22 cellular contexts compared by ENCODE assay signal in genomic region chr10:7608001-7608400, GRCh38. TPM values are rescaled to one million over a fixed set of nuclear protein-coding genes. Genes with fewer than 3 reads are reported as not detected.
"Had no signal": no experiment of that assay in that cellular context is flagged by ENCODE, and none has a peak within 500 bp of the region (broad histone marks: within the 10 kb centered on the region; RNA-seq: fewer than 3 reads in every experiment).

No MANE protein-coding gene starts in this region.

- H3K27me3 ChIP-seq: esophagus squamous epithelium, sigmoid colon, suprapubic skin, transverse colon had no signal

- H3K27ac ChIP-seq: prostate gland, spleen had no signal

- H3K4me1 ChIP-seq: prostate gland, spleen had no signal

- H3K4me3 ChIP-seq: esophagus squamous epithelium, lung, mucosa of descending colon, prostate gland, sigmoid colon, spleen, suprapubic skin, transverse colon had no signal

- DNase-seq: central memory CD4-positive, alpha-beta T cell; effector CD8-positive, alpha-beta T cell; endodermal cell; esophagus squamous epithelium; head of caudate nucleus; left ventricle myocardium superior; mucosa of descending colon; naive thymus-derived CD4-positive, alpha-beta T cell; nucleus accumbens; right cardiac atrium; sigmoid colon; spleen; stimulated activated CD4-positive, alpha-beta T cell treated with anti-CD3 and anti-CD28 coated beads, Interleukin-4, amount 100 ng/mL, for 4 hours; stimulated activated naive CD8-positive, alpha-beta T cell treated with anti-CD3 and anti-CD28 coated beads, Interleukin-15, Interleukin-2, amounts not matched to agents 100 U/mL and 50 U/mL, for 24 hours; transverse colon had no signal

- H3K9me3 ChIP-seq: esophagus squamous epithelium, mucosa of descending colon, prostate gland, sigmoid colon, spleen, suprapubic skin, transverse colon had no signal

- ATAC-seq: left ventricle myocardium superior; mucosa of descending colon; naive thymus-derived CD4-positive, alpha-beta T cell; right cardiac atrium; stimulated activated memory B cell treated with anti-CD40 and anti-IgM and Interleukin-4, amounts not matched to agents 10 μg/mL and 1 μg/mL and 100 μg/mL, for 72 hours; stimulated activated naive CD8-positive, alpha-beta T cell treated with anti-CD3 and anti-CD28 coated beads, Interleukin-15, Interleukin-2, amounts not matched to agents 100 U/mL and 50 U/mL, for 24 hours had no signal

- H3K36me3 ChIP-seq: esophagus squamous epithelium, prostate gland, spleen, suprapubic skin, transverse colon had no signal

RNA-seq across cellular contexts. Expression of gene ITIH5, which starts 58.8 kb away (rescaled TPM):
- total RNA-seq: endothelial cell of umbilical vein; epithelial cell of proximal tubule; naive thymus-derived CD4-positive, alpha-beta T cell had no signal
- polyA plus RNA-seq: endothelial cell of umbilical vein; keratinocyte; naive thymus-derived CD4-positive, alpha-beta T cell had no signal
